Comparison of ENCODE assay signal across 8 cellular contexts in genomic region chr20:40689100-40689942, GRCh38. TPM values are rescaled to one million over a fixed set of nuclear protein-coding genes. Genes with fewer than 3 reads are reported as not detected.
DNase-seq lines count a peak whose midpoint lies in the region; ATAC-seq and TF ChIP-seq lines count a peak whose summit lies in the region.

Gene MAFB (minus strand): TSS chr20:40689236. CDS start chr20:40688850, 386 bp downstream.

- peaks cover 6% of the 10 kb centered on the region for H3K36me3 Mint-ChIP-seq in WTC11

- peak within 1 kb of the TSS; percentile 82 for H3K4me3 Mint-ChIP-seq in WTC11

- no peaks in the 10 kb centered on the region for H3K36me3 ChIP-seq in mesodermal cell (ENCODE audit: control insufficient read depth, insufficient read depth, low read length)

- peak within 1 kb of the TSS; percentile 91 for H3K27ac ChIP-seq in mesodermal cell (ENCODE audit: low read depth, low read length, severe bottlenecking)

- WGBS in mesodermal cell (ENCODE audit: insufficient coverage in 2 of 2), 2 experiments = 0 to 1% methylated on average over 53 to 63 of the region's 85 CpGs

- TF ChIP-seq CTCF in WTC11 (IDR thresholded peaks at IDR 0.05) (no peak), epithelial cell of esophagus (IDR thresholded peaks at IDR 0.05; ENCODE audit: insufficient read depth, low read depth, low read length, missing control alignments) (no peak)

- peak within 1 kb of the TSS; percentile 84 for H3K4me3 ChIP-seq in epithelial cell of esophagus (ENCODE audit: low read length)
- peak within 1 kb of the TSS; percentile 45 for H3K4me3 ChIP-seq in mesodermal cell (ENCODE audit: extremely low read depth, insufficient read depth, low read length, poor library complexity, severe bottlenecking)

- H3K27ac Mint-ChIP-seq in WTC11 = no peak within 1 kb of the TSS

- ATAC-seq in GM21723 (IDR thresholded peaks at IDR 0.05; ENCODE audit: unreplicated experiment) (peak; percentile 61), WTC11 (peak; percentile 33)

- POLR2A ChIA-PET in WTC11 (lab: Charles Lee) = interaction anchor here (0.6 to 1.5 kb wide), 6 partner anchors 16 to 508 kb away, joined by 3 to 7 read pairs (median 3); no protein-coding TSS in a partner anchor

- CTCF ChIA-PET in WTC11 (lab: Charles Lee) = interaction anchor here (0.6 to 3.4 kb wide), 35 partner anchors 8 to 1577 kb away, joined by 3 to 22 read pairs (median 4); no protein-coding TSS in a partner anchor

- no peaks in the 10 kb centered on the region for H3K9me3 Mint-ChIP-seq in WTC11

- DNase-seq in DMS153 treated with DMSO at 0.1 percent for 48 hours (lab: John Stamatoyannopoulos, UW; ENCODE audit: unreplicated experiment) (peak; percentile 80), NCI-H1092 treated with DMSO at 0.1 percent for 48 hours (lab: John Stamatoyannopoulos, UW) (peak; percentile 85), WTC11 (ENCODE audit: low spot score) (peak; percentile 82), epithelial cell of esophagus (ENCODE audit: low read depth) (peak; percentile 94), NAMALWA (ENCODE audit: low spot score) (no peak)
- peak; percentile 49 for DNase-seq in stimulated activated CD8-positive, alpha-beta memory T cell treated with anti-CD3 and anti-CD28 coated beads, Interleukin-4, amount 100 ng/mL, for 24 hours (ENCODE audit: low read depth)

- peaks cover 3% of the 10 kb centered on the region for H3K4me1 ChIP-seq in mesodermal cell (ENCODE audit: control insufficient read depth, insufficient read depth, low read length, poor library complexity, severe bottlenecking)

- H3K9me3 ChIP-seq in mesodermal cell (ENCODE audit: control insufficient read depth, low read length) = no peaks in the 10 kb centered on the region

- peaks cover 96% of the 10 kb centered on the region for H3K27me3 Mint-ChIP-seq in WTC11 (ENCODE audit: low read depth)

- peaks cover 41% of the 10 kb centered on the region for H3K4me1 Mint-ChIP-seq in WTC11

TF ChIP-seq in WTC11, 78 proteins besides CTCF, POLR2A, EP300 and RAD21 (continues in another document):
- TF ChIP-seq USF2 (CRISPR knock-in tag; IDR thresholded peaks at IDR 0.05) = peak; percentile 85
- no peak for TF ChIP-seq JAZF1 (CRISPR knock-in tag; IDR thresholded peaks at IDR 0.05)
- no peak for TF ChIP-seq FOXK1 (CRISPR knock-in tag; IDR thresholded peaks at IDR 0.05)
- 0 out of 2 replicates have a peak, but pooled peaks have one; percentile 10 for TF ChIP-seq MAX (CRISPR knock-in tag; IDR thresholded peaks at IDR 0.05)
- TF ChIP-seq RORB (CRISPR knock-in tag; IDR thresholded peaks at IDR 0.05) = 0 out of 2 replicates have a peak, but pooled peaks have one; percentile 36
- TF ChIP-seq E2F1 (CRISPR knock-in tag; IDR thresholded peaks at IDR 0.05) = no peak
- peak; percentile 51 for TF ChIP-seq PRDM15 (CRISPR knock-in tag; IDR thresholded peaks at IDR 0.05)
- peak; percentile 77; the same call in 1 of the 2 replicates for TF ChIP-seq ARID4B (CRISPR knock-in tag; IDR thresholded peaks at IDR 0.05; ENCODE audit: borderline replicate concordance)
- no peak for TF ChIP-seq NFATC4 (CRISPR knock-in tag; IDR thresholded peaks at IDR 0.05)
- peak; percentile 40; the same call in 1 of the 2 replicates for TF ChIP-seq SP1 (CRISPR knock-in tag; conservative IDR thresholded peaks at IDR 0.05)
- TF ChIP-seq MLX (CRISPR knock-in tag; IDR thresholded peaks at IDR 0.05) = no peak
- TF ChIP-seq ETV6 (CRISPR knock-in tag; IDR thresholded peaks at IDR 0.05) = 0 out of 2 replicates have a peak, but pooled peaks have one; percentile 42

RNA-seq across cellular contexts. Expression of gene MAFB, which starts in this region (rescaled TPM):
- 5.3 to 6.7 TPM (median 6.5 TPM) in 3 replicates for total RNA-seq in WTC11 (2021)
- polyA plus RNA-seq in mesodermal cell (2013, experiment 1 of 2) = 30.6 TPM
- 21.5 TPM for polyA plus RNA-seq in mesodermal cell (2013, experiment 2 of 2)
